In the genomic region with DNA sequence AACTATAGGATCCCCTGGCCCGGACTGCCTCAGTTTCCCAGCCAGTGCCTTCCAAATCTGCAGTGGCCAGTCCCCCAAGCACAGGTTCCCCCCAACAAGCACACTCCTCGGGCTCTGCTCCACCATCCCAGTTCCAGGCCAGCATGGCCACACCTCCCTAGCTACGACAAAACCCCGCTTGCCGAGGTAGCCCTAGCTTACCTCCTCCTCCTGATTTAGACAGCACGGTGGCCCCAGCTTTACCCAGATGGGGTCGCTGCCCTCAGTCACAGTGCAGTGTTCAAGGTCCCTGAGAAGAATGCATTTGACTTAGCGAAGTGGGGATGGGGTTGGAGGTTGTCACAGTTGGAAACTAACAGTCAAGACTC, we compare ENCODE assay signal across 8 cellular contexts. TPM values are rescaled to one million over a fixed set of nuclear protein-coding genes. Genes with fewer than 3 reads are reported as not detected.
DNase-seq lines count a peak whose midpoint lies in the region; FAIRE-seq and TF ChIP-seq lines count a peak whose summit lies in the region.

No MANE protein-coding gene starts in this region.

- peaks cover 2% of the 10 kb centered on the region for H3K36me3 Mint-ChIP-seq in activated CD4-positive, alpha-beta T cell treated with anti-CD3 and anti-CD28 coated beads, Interleukin-2, amount 10 ng/mL, durations not matched to agents 24 days and 14 days (ENCODE audit: low read depth)
- H3K36me3 Mint-ChIP-seq in activated T-helper 2 cell treated with anti-CD3 and anti-CD28 coated beads, Interferon-gamma antibody, Interleukin-2, Interleukin-4, amounts not matched to agents 10 μg/mL and 5 μg/mL and 100 μg/mL, durations not matched to agents 14 hours and 24 hours and 36 hours (ENCODE audit: low read depth): no peaks in the 10 kb centered on the region

- peak overlapping the region in 1 of 5 donors; percentile 41 for H3K9ac ChIP-seq in subcutaneous abdominal adipose tissue (ENCODE audit: low read length in 5 of 5)

- H3K4me3 ChIP-seq in subcutaneous abdominal adipose tissue (ENCODE audit: low read depth in 1 of 5, low read length in 5 of 5): peak overlapping the region in 4 of 5 donors; percentile 50 to 74 (median 65)

- H3K27ac ChIP-seq in subcutaneous abdominal adipose tissue (ENCODE audit: low read depth, low read length): no peak overlapping the region

- intact Hi-C loops in activated CD4-positive, alpha-beta T cell treated with anti-CD3 and anti-CD28 coated beads, Interleukin-2, amount 10 ng/mL, durations not matched to agents 24 days and 14 days (cut with micrococcal nuclease): loop anchor here (1.0 kb wide), 2 partner anchors 22 to 174 kb away; a partner anchor contains a TSS
- intact Hi-C loops in activated T-helper 2 cell treated with anti-CD3 and anti-CD28 coated beads, Interferon-gamma antibody, Interleukin-2, Interleukin-4, amounts not matched to agents 10 μg/mL and 5 μg/mL and 100 μg/mL, durations not matched to agents 14 hours and 24 hours and 36 hours (cut with micrococcal nuclease): loop anchor here (1.0 kb wide), 1 partner anchor 22 kb away; no protein-coding TSS in a partner anchor

- peaks cover 19% of the 10 kb centered on the region for H3K4me1 Mint-ChIP-seq in activated CD4-positive, alpha-beta T cell treated with anti-CD3 and anti-CD28 coated beads, Interleukin-2, amount 10 ng/mL, durations not matched to agents 24 days and 14 days
- peaks cover 19% of the 10 kb centered on the region for H3K4me1 Mint-ChIP-seq in activated T-helper 2 cell treated with anti-CD3 and anti-CD28 coated beads, Interferon-gamma antibody, Interleukin-2, Interleukin-4, amounts not matched to agents 10 μg/mL and 5 μg/mL and 100 μg/mL, durations not matched to agents 14 hours and 24 hours and 36 hours (ENCODE audit: low read depth)

- H3K9me3 ChIP-seq in subcutaneous abdominal adipose tissue (ENCODE audit: control insufficient read depth in 5 of 5, low read length in 5 of 5): no peaks in the 10 kb centered on the region

- no peak for DNase-seq in activated CD4-positive, alpha-beta T cell treated with anti-CD3 and anti-CD28 coated beads, Interleukin-2, amount 10 ng/mL, durations not matched to agents 24 days and 14 days
- DNase-seq in activated CD4-positive, alpha-beta T cell treated with anti-CD3 and anti-CD28 coated beads for 48 hours: no peak
- DNase-seq in activated T-helper 2 cell treated with anti-CD3 and anti-CD28 coated beads, Interferon-gamma antibody, Interleukin-2, Interleukin-4, amounts not matched to agents 10 μg/mL and 5 μg/mL and 100 μg/mL, durations not matched to agents 14 hours and 24 hours and 36 hours (ENCODE audit: low spot score): no peak
- DNase-seq in iPS-NIHi7 (ENCODE audit: extremely low spot score): peak; percentile 35
- no peak for DNase-seq in H54 (ENCODE audit: insufficient read length, low spot score)
- no peak for DNase-seq in effector CD8-positive, alpha-beta T cell (lab: John Stamatoyannopoulos, UW)
- DNase-seq in NCI-H524 treated with DMSO at 0.1 percent for 48 hours (lab: John Stamatoyannopoulos, UW): no peak

- H3K4me3 Mint-ChIP-seq in activated CD4-positive, alpha-beta T cell treated with anti-CD3 and anti-CD28 coated beads, Interleukin-2, amount 10 ng/mL, durations not matched to agents 24 days and 14 days: peak overlapping the region; percentile 84
- peak overlapping the region; percentile 74 for H3K4me3 Mint-ChIP-seq in activated T-helper 2 cell treated with anti-CD3 and anti-CD28 coated beads, Interferon-gamma antibody, Interleukin-2, Interleukin-4, amounts not matched to agents 10 μg/mL and 5 μg/mL and 100 μg/mL, durations not matched to agents 14 hours and 24 hours and 36 hours (ENCODE audit: low read depth)

- H3K27ac Mint-ChIP-seq in activated CD4-positive, alpha-beta T cell treated with anti-CD3 and anti-CD28 coated beads, Interleukin-2, amount 10 ng/mL, durations not matched to agents 24 days and 14 days: peak overlapping the region; percentile 12
- no peak overlapping the region for H3K27ac Mint-ChIP-seq in activated T-helper 2 cell treated with anti-CD3 and anti-CD28 coated beads, Interferon-gamma antibody, Interleukin-2, Interleukin-4, amounts not matched to agents 10 μg/mL and 5 μg/mL and 100 μg/mL, durations not matched to agents 14 hours and 24 hours and 36 hours

- no peaks in the 10 kb centered on the region for H3K36me3 ChIP-seq in subcutaneous abdominal adipose tissue (ENCODE audit: control insufficient read depth in 5 of 5, insufficient read depth in 5 of 5, low read length in 5 of 5)

- H3K27me3 Mint-ChIP-seq in activated CD4-positive, alpha-beta T cell treated with anti-CD3 and anti-CD28 coated beads, Interleukin-2, amount 10 ng/mL, durations not matched to agents 24 days and 14 days: peaks cover 50% of the 10 kb centered on the region
- peaks cover 45% of the 10 kb centered on the region for H3K27me3 Mint-ChIP-seq in activated T-helper 2 cell treated with anti-CD3 and anti-CD28 coated beads, Interferon-gamma antibody, Interleukin-2, Interleukin-4, amounts not matched to agents 10 μg/mL and 5 μg/mL and 100 μg/mL, durations not matched to agents 14 hours and 24 hours and 36 hours (ENCODE audit: low read depth)

- H3K9me3 Mint-ChIP-seq in activated CD4-positive, alpha-beta T cell treated with anti-CD3 and anti-CD28 coated beads, Interleukin-2, amount 10 ng/mL, durations not matched to agents 24 days and 14 days: no peaks in the 10 kb centered on the region
- H3K9me3 Mint-ChIP-seq in activated T-helper 2 cell treated with anti-CD3 and anti-CD28 coated beads, Interferon-gamma antibody, Interleukin-2, Interleukin-4, amounts not matched to agents 10 μg/mL and 5 μg/mL and 100 μg/mL, durations not matched to agents 14 hours and 24 hours and 36 hours: no peaks in the 10 kb centered on the region

- FAIRE-seq in H54 (lab: Jason Lieb, UNC): no peak

- peaks cover 3 to 26% (median 19%) of the 10 kb centered on the region in 5 donors for H3K4me1 ChIP-seq in subcutaneous abdominal adipose tissue (ENCODE audit: control insufficient read depth in 5 of 5, insufficient read depth in 5 of 5, low read length in 5 of 5)

- no peak for TF ChIP-seq POLR2A in H54 (IDR thresholded peaks at IDR 0.05; ENCODE audit: low read depth, low read length)

- H3K27me3 ChIP-seq in subcutaneous abdominal adipose tissue (ENCODE audit: control insufficient read depth in 5 of 5, insufficient read depth in 4 of 5, low read length in 5 of 5): no peaks in the 10 kb centered on the region

RNA-seq across cellular contexts. Expression of a gene that starts 40.8 kb away (rescaled TPM):
- total RNA-seq in activated CD4-positive, alpha-beta T cell treated with anti-CD3 and anti-CD28 coated beads, Interleukin-2, amount 10 ng/mL, durations not matched to agents 24 days and 14 days: 3.1 and 3.3 TPM in 2 replicates
- total RNA-seq in activated T-helper 2 cell treated with anti-CD3 and anti-CD28 coated beads, Interferon-gamma antibody, Interleukin-2, Interleukin-4, amounts not matched to agents 10 μg/mL and 5 μg/mL and 100 μg/mL, durations not matched to agents 14 hours and 24 hours and 36 hours: 1.9 and 2.9 TPM in 2 replicates
